In genomic region chr2:105134076-105134475, GRCh38 we compare ENCODE assay signal across 23 cellular contexts.
"Had no signal": no experiment of that assay in that cellular context is flagged by ENCODE, and none has a peak within 500 bp of the region (broad histone marks: within the 10 kb centered on the region; RNA-seq: fewer than 3 reads in every experiment).

No MANE protein-coding gene starts in this region.

- H3K36me3 ChIP-seq: adrenal gland, left lung, right lobe of liver, stomach, suprapubic skin, tibial nerve had no signal

- H3K27ac ChIP-seq: adrenal gland, coronary artery, hepatocyte, left lung, right lobe of liver, stomach, suprapubic skin, tibial nerve had no signal

- H3K4me1 ChIP-seq: adrenal gland, left lung, right lobe of liver, stomach, tibial nerve had no signal

- H2AFZ ChIP-seq: hepatocyte had no signal

- ATAC-seq: activated naive CD4-positive, alpha-beta T cell treated with anti-CD3 and anti-CD28 coated beads, Interleukin-2, amount 50 U/mL, for 72 hours; activated T-helper 17 cell treated with anti-CD3 and anti-CD28 coated beads, Interleukin-2, amount 50 U/mL, for 72 hours; left lung; right lobe of liver; stimulated activated effector memory CD8-positive, alpha-beta T cell treated with anti-CD3 and anti-CD28 coated beads, Interleukin-12 subunit alpha, Interleukin-12 subunit beta, amount 100 ng/mL, for 72 hours; WTC11 had no signal

- H3K9me3 ChIP-seq: adrenal gland, left lung, right lobe of liver, stomach, suprapubic skin, tibial nerve had no signal

- H3K4me3 ChIP-seq: adrenal gland, coronary artery, hepatocyte, left lung, lung, right lobe of liver, stomach, suprapubic skin, tibial nerve had no signal

- H3K4me2 ChIP-seq: hepatocyte had no signal

- H3K27me3 ChIP-seq: adrenal gland, hepatocyte, left lung, right lobe of liver, stomach, suprapubic skin, tibial nerve had no signal

- DNase-seq: activated T-cell treated with anti-CD3 and anti-CD28 coated beads, Interleukin-2, amount 50 U/mL, for 1 hour; adrenal gland; endodermal cell; foreskin melanocyte; immature natural killer cell; left lung; naive B cell; occipital lobe; posterior cingulate gyrus; right lobe of liver; small intestine; stimulated activated CD4-positive, alpha-beta T cell treated with anti-CD3 and anti-CD28 coated beads, Interleukin-2, amount 100 ng/mL, for 24 hours; stomach; T-helper 9 cell had no signal

- H3K79me2 ChIP-seq: hepatocyte had no signal
